Comparison of ENCODE assay signal across 23 cellular contexts in genomic region chr4:148946271-148946670, GRCh38.
DNase-seq lines count a peak whose midpoint lies in the region; ATAC-seq and TF ChIP-seq lines count a peak whose summit lies in the region.
"Had no signal": no experiment of that assay in that cellular context is flagged by ENCODE, and none has a peak within 500 bp of the region (broad histone marks: within the 10 kb centered on the region; RNA-seq: fewer than 3 reads in every experiment).

No MANE protein-coding gene starts in this region.

- no peaks in the 10 kb centered on the region for H3K4me1 Mint-ChIP-seq in T-helper 17 cell
- H3K4me1 Mint-ChIP-seq: CD14-positive monocyte; CD4-positive, alpha-beta memory T cell; CD4-positive, CD25-positive, alpha-beta regulatory T cell; CD8-positive, alpha-beta memory T cell had no signal

- no peaks in the 10 kb centered on the region for H3K4me1 ChIP-seq in foreskin keratinocyte
- H3K4me1 ChIP-seq: BE2C had no signal

- no peaks in the 10 kb centered on the region for H3K27me3 ChIP-seq in foreskin keratinocyte
- H3K27me3 ChIP-seq: BLaER1 had no signal

- H3K27ac ChIP-seq in foreskin keratinocyte: no peak overlapping the region
- H3K27ac ChIP-seq: BLaER1 had no signal

- H3K9me3 ChIP-seq in T-helper 17 cell (ENCODE audit: control insufficient read depth, low read length, poor library complexity, severe bottlenecking): no peaks in the 10 kb centered on the region
- H3K9me3 ChIP-seq: BE2C, BLaER1 had no signal

- H3K4me3 Mint-ChIP-seq in T-helper 17 cell: no peak overlapping the region
- H3K4me3 Mint-ChIP-seq: CD14-positive monocyte; CD4-positive, alpha-beta memory T cell; CD4-positive, CD25-positive, alpha-beta regulatory T cell; CD8-positive, alpha-beta memory T cell had no signal

- peaks cover 5% of the 10 kb centered on the region for H3K27me3 Mint-ChIP-seq in T-helper 17 cell
- H3K27me3 Mint-ChIP-seq: CD4-positive, alpha-beta memory T cell; CD4-positive, CD25-positive, alpha-beta regulatory T cell had no signal

- no peaks in the 10 kb centered on the region for H3K36me3 Mint-ChIP-seq in T-helper 17 cell (ENCODE audit: low read depth)
- H3K36me3 Mint-ChIP-seq: CD14-positive monocyte; CD4-positive, alpha-beta memory T cell; CD4-positive, CD25-positive, alpha-beta regulatory T cell; CD8-positive, alpha-beta memory T cell had no signal

- H3K27ac Mint-ChIP-seq in T-helper 17 cell: no peak overlapping the region
- H3K27ac Mint-ChIP-seq: CD14-positive monocyte; CD4-positive, alpha-beta memory T cell; CD4-positive, CD25-positive, alpha-beta regulatory T cell; CD8-positive, alpha-beta memory T cell had no signal

- DNase-seq in amniotic epithelial cell (ENCODE audit: low read depth) (peak; percentile 1), foreskin keratinocyte (peak; percentile 7 to 59), T-helper 17 cell (no peak)
- DNase-seq: 8988T; ACHN; BE2C; C1 segment of cervical spinal cord; CD4-positive, alpha-beta memory T cell; CD4-positive, CD25-positive, alpha-beta regulatory T cell; CD8-positive, alpha-beta memory T cell; COR-L47; DMS 273 treated with DMSO at 0.1 percent for 48 hours; DMS153; DMS53; DMS79; DND-41; EL; GDM1 had no signal

- ATAC-seq in foreskin keratinocyte (no peak), GM18909 (IDR thresholded peaks at IDR 0.05; ENCODE audit: poor library complexity, unreplicated experiment) (no peak), T-helper 17 cell (no peak), GM18519 (IDR thresholded peaks at IDR 0.05; ENCODE audit: low FRiP score, unreplicated experiment) (no peak)
- ATAC-seq: GM12878 had no signal

- no peak for TF ChIP-seq CTCF in foreskin keratinocyte (conservative IDR thresholded peaks at IDR 0.05)

Comparison
In these comparisons a context has a peak if more than half of its experiments do, and no peak if none do; other contexts are left out.
1. DNase-seq: peak in amniotic epithelial cell (single experiment) and foreskin keratinocyte (2 of 2); none in T-helper 17 cell (0 of 3).